17 cellular contexts compared by ENCODE assay signal in genomic region chr9:136361047-136361756, GRCh38. TPM values are rescaled to one million over a fixed set of nuclear protein-coding genes. Genes with fewer than 3 reads are reported as not detected.
DNase-seq lines count a peak whose midpoint lies in the region; ATAC-seq and TF ChIP-seq lines count a peak whose summit lies in the region.
"Had no signal": no experiment of that assay in that cellular context is flagged by ENCODE, and none has a peak within 500 bp of the region (broad histone marks: within the 10 kb centered on the region; RNA-seq: fewer than 3 reads in every experiment).

No MANE protein-coding gene starts in this region.

- H3K36me3 Mint-ChIP-seq in brain = no peaks in the 10 kb centered on the region
- H3K36me3 Mint-ChIP-seq in glutamatergic neuron (ENCODE audit: unreplicated experiment) = no peaks in the 10 kb centered on the region
- H3K36me3 Mint-ChIP-seq: activated naive CD8-positive, alpha-beta T cell treated with anti-CD3 and anti-CD28 coated beads, Interleukin-2, amount 10 ng/mL, durations not matched to agents 7 days and 5 days had no signal

- no peak for TF ChIP-seq EP300 in upper lobe of left lung (IDR thresholded peaks at IDR 0.05)

- H3K27ac ChIP-seq in heart left ventricle = peak overlapping the region in 11 of 12 donors; percentile 42 to 98 (median 92)
- H3K27ac ChIP-seq in lower lobe of right lung = peak overlapping the region; percentile 39
- peak overlapping the region in 3 of 4 donors; percentile 74 to 97 (median 91) for H3K27ac ChIP-seq in upper lobe of left lung
- H3K27ac ChIP-seq: A549 had no signal

- TF ChIP-seq POLR2A in heart left ventricle (IDR thresholded peaks at IDR 0.05) = no peak
- no peak for TF ChIP-seq POLR2A in upper lobe of left lung (IDR thresholded peaks at IDR 0.05)

- H3K4me3 ChIP-seq in heart left ventricle (no peak overlapping the region), lower lobe of right lung (no peak overlapping the region), upper lobe of left lung (no peak overlapping the region)
- H3K4me3 ChIP-seq: A549 had no signal

- ATAC-seq in heart left ventricle (no peak), Right ventricle myocardium inferior (no peak), lower lobe of right lung (no peak), upper lobe of left lung (ENCODE audit: low FRiP score in 2 of 2) (no peak), HG03025 (IDR thresholded peaks at IDR 0.05; ENCODE audit: low FRiP score, unreplicated experiment) (no peak), HG03521 (IDR thresholded peaks at IDR 0.05; ENCODE audit: unreplicated experiment) (no peak)
- ATAC-seq: A549 had no signal

- H3K36me3 ChIP-seq in heart left ventricle = peaks cover 0 to 20% (median 8%) of the 10 kb centered on the region in 9 donors
- peaks cover 10% of the 10 kb centered on the region for H3K36me3 ChIP-seq in lower lobe of right lung
- peaks cover 0 to 20% (median 11%) of the 10 kb centered on the region in 4 donors for H3K36me3 ChIP-seq in upper lobe of left lung

- H3K4me3 Mint-ChIP-seq in brain = peak overlapping the region in 1 of 5 experiments; percentile 24
- no peak overlapping the region for H3K4me3 Mint-ChIP-seq in glutamatergic neuron (ENCODE audit: unreplicated experiment)
- H3K4me3 Mint-ChIP-seq: activated naive CD8-positive, alpha-beta T cell treated with anti-CD3 and anti-CD28 coated beads, Interleukin-2, amount 10 ng/mL, durations not matched to agents 7 days and 5 days; stimulated activated naive CD8-positive, alpha-beta T cell treated with anti-CD3 and anti-CD28 coated beads, Interleukin-15, Interleukin-2, amounts not matched to agents 100 ng/mL and 50 ng/mL, for 24 hours had no signal

- no peak for TF ChIP-seq CTCF in heart left ventricle (IDR thresholded peaks at IDR 0.05)
- TF ChIP-seq CTCF in brain (conservative IDR thresholded peaks at IDR 0.05) = no peak
- no peak for TF ChIP-seq CTCF in lower lobe of right lung (IDR thresholded peaks at IDR 0.05)
- no peak for TF ChIP-seq CTCF in upper lobe of left lung (IDR thresholded peaks at IDR 0.05)
- no peak for TF ChIP-seq CTCF in glutamatergic neuron (IDR thresholded peaks at IDR 0.05; ENCODE audit: partially characterized antibody, unreplicated experiment)

- DNase-seq in heart left ventricle = no peak
- DNase-seq in Right ventricle myocardium inferior (ENCODE audit: missing footprints) = no peak
- no peak for DNase-seq in lower lobe of right lung
- no peak for DNase-seq in upper lobe of left lung
- no peak for DNase-seq in glutamatergic neuron
- DNase-seq: activated CD4-positive, alpha-beta T cell treated with anti-CD3 and anti-CD28 coated beads for 48 hours; activated naive CD8-positive, alpha-beta T cell treated with anti-CD3 and anti-CD28 coated beads, Interleukin-2, amount 10 ng/mL, durations not matched to agents 7 days and 5 days; activated T-cell treated with anti-CD3 and anti-CD28 coated beads for 4 hours; cortex of kidney; DMS53; NCI-H2107; NCI-H774 had no signal

- H3K27me3 Mint-ChIP-seq in brain (no peaks in the 10 kb centered on the region), glutamatergic neuron (ENCODE audit: unreplicated experiment) (peaks cover 11% of the 10 kb centered on the region)
- H3K27me3 Mint-ChIP-seq: activated naive CD8-positive, alpha-beta T cell treated with anti-CD3 and anti-CD28 coated beads, Interleukin-2, amount 10 ng/mL, durations not matched to agents 7 days and 5 days; stimulated activated naive CD8-positive, alpha-beta T cell treated with anti-CD3 and anti-CD28 coated beads, Interleukin-15, Interleukin-2, amounts not matched to agents 100 ng/mL and 50 ng/mL, for 24 hours had no signal

- intact Hi-C loops in heart left ventricle (cut with DNase I) (no loop called here), Right ventricle myocardium inferior (cut with DNase I) (no loop called here), lower lobe of right lung (cut with DNase I) (no loop called here)

- H3K9me3 ChIP-seq in heart left ventricle = no peaks in the 10 kb centered on the region
- H3K9me3 ChIP-seq in lower lobe of right lung = no peaks in the 10 kb centered on the region
- no peaks in the 10 kb centered on the region for H3K9me3 ChIP-seq in upper lobe of left lung
- H3K9me3 ChIP-seq: A549 had no signal

- WGBS in heart left ventricle, 4 donors = 76 to 88% (median 80%) methylated on average over 38 to 43 of the region's 43 CpGs
- 82 to 84% methylated on average over 30 to 43 of the region's 43 CpGs for WGBS in upper lobe of left lung, 2 donors

- H3K9me3 Mint-ChIP-seq in brain (no peaks in the 10 kb centered on the region), glutamatergic neuron (ENCODE audit: unreplicated experiment) (peaks cover 10% of the 10 kb centered on the region)
- H3K9me3 Mint-ChIP-seq: activated naive CD8-positive, alpha-beta T cell treated with anti-CD3 and anti-CD28 coated beads, Interleukin-2, amount 10 ng/mL, durations not matched to agents 7 days and 5 days; stimulated activated naive CD8-positive, alpha-beta T cell treated with anti-CD3 and anti-CD28 coated beads, Interleukin-15, Interleukin-2, amounts not matched to agents 100 ng/mL and 50 ng/mL, for 24 hours had no signal

- H3K27ac Mint-ChIP-seq in brain (peak overlapping the region in 4 of 5 experiments; percentile 51 to 86 (median 82)), glutamatergic neuron (ENCODE audit: unreplicated experiment) (no peak overlapping the region)
- H3K27ac Mint-ChIP-seq: activated naive CD8-positive, alpha-beta T cell treated with anti-CD3 and anti-CD28 coated beads, Interleukin-2, amount 10 ng/mL, durations not matched to agents 7 days and 5 days; stimulated activated naive CD8-positive, alpha-beta T cell treated with anti-CD3 and anti-CD28 coated beads, Interleukin-15, Interleukin-2, amounts not matched to agents 100 ng/mL and 50 ng/mL, for 24 hours had no signal

- H3K4me1 Mint-ChIP-seq in brain (peaks cover 6% of the 10 kb centered on the region), glutamatergic neuron (ENCODE audit: low read depth, unreplicated experiment) (peaks cover 4% of the 10 kb centered on the region)

- H3K4me1 ChIP-seq in heart left ventricle (peaks cover 3 to 36% (median 22%) of the 10 kb centered on the region in 12 donors), lower lobe of right lung (peaks cover 28% of the 10 kb centered on the region), upper lobe of left lung (peaks cover 22 to 34% (median 28%) of the 10 kb centered on the region in 4 donors)

- H3K27me3 ChIP-seq in heart left ventricle = no peaks in the 10 kb centered on the region
- no peaks in the 10 kb centered on the region for H3K27me3 ChIP-seq in lower lobe of right lung (ENCODE audit: low read depth)
- no peaks in the 10 kb centered on the region for H3K27me3 ChIP-seq in upper lobe of left lung

RNA-seq across cellular contexts. Expression of gene DNLZ, which starts 2.3 kb away (rescaled TPM):
- total RNA-seq in heart left ventricle = 10 to 100 TPM; 21.3 to 67.8 (median 33.6) TPM
- polyA plus RNA-seq in heart left ventricle = 10 to 100 TPM; 22.6 to 36.8 TPM
- 40.6 TPM for total RNA-seq in Right ventricle myocardium inferior
- polyA plus RNA-seq in brain (ENCODE audit: insufficient read depth, low read depth, low replicate concordance) = 33.5 TPM
- total RNA-seq in lower lobe of right lung = 12.9 TPM
- total RNA-seq in upper lobe of left lung = 10 to 100 TPM in 5 of 6 donors, 1 to 10 TPM in 1; 5.2 to 35.9 (median 19.4) TPM
- total RNA-seq in glutamatergic neuron (ENCODE audit: unreplicated experiment) = 16.5 TPM

RNA-seq across cellular contexts. Expression of gene CARD9, which starts 12.3 kb away (rescaled TPM):
- 1 to 10 TPM in 2 of 9 donors, under 1 TPM in 7; 0.30 to 7.1 (median 0.77) TPM for total RNA-seq in heart left ventricle
- under 1 TPM; 0.69 to 1.00 TPM for polyA plus RNA-seq in heart left ventricle
- total RNA-seq in Right ventricle myocardium inferior = 1.4 TPM
- polyA plus RNA-seq in brain (ENCODE audit: insufficient read depth, low read depth, low replicate concordance) = 0.58 TPM
- 15.0 TPM for total RNA-seq in lower lobe of right lung
- 10 to 100 TPM in 5 of 6 donors, 1 to 10 TPM in 1; 3.5 to 30.4 (median 16.8) TPM for total RNA-seq in upper lobe of left lung
- total RNA-seq in glutamatergic neuron (ENCODE audit: unreplicated experiment) = 4.1 TPM

RNA-seq across cellular contexts. Expression of gene GPSM1, which starts 33.9 kb away (rescaled TPM):
- total RNA-seq in heart left ventricle (10 to 100 TPM; 24.1 to 52.0 (median 31.7) TPM), Right ventricle myocardium inferior (48.6 TPM), lower lobe of right lung (19.2 TPM), upper lobe of left lung (10 to 100 TPM; 10.0 to 78.6 (median 24.2) TPM), glutamatergic neuron (ENCODE audit: unreplicated experiment) (140 TPM)
- polyA plus RNA-seq in heart left ventricle (10 to 100 TPM; 31.5 to 80.2 TPM), brain (ENCODE audit: insufficient read depth, low read depth, low replicate concordance) (83.8 TPM)

RNA-seq across cellular contexts. Expression of gene SNAPC4, which starts 38.8 kb away (rescaled TPM):
- total RNA-seq in heart left ventricle = 1 to 10 TPM; 3.1 to 7.8 (median 4.5) TPM
- polyA plus RNA-seq in heart left ventricle = 1 to 10 TPM; 4.0 to 4.3 TPM
- 4.0 TPM for total RNA-seq in Right ventricle myocardium inferior
- polyA plus RNA-seq in brain (ENCODE audit: insufficient read depth, low read depth, low replicate concordance) = 9.4 TPM
- total RNA-seq in lower lobe of right lung = 7.4 TPM
- total RNA-seq in upper lobe of left lung = 10 to 100 TPM in 3 of 6 donors, 1 to 10 TPM in 3; 7.8 to 35.6 (median 13.2) TPM
- 22.9 TPM for total RNA-seq in glutamatergic neuron (ENCODE audit: unreplicated experiment)

RNA-seq across cellular contexts. Expression of gene ENTR1, which starts 49.2 kb away (rescaled TPM):
- total RNA-seq in heart left ventricle (10 to 100 TPM; 12.4 to 26.6 (median 18.4) TPM), Right ventricle myocardium inferior (23.7 TPM), lower lobe of right lung (34.3 TPM), upper lobe of left lung (100 to 1,000 TPM in 1 of 6 donors, 10 to 100 TPM in 5; 29.6 to 128 (median 40.0) TPM), glutamatergic neuron (ENCODE audit: unreplicated experiment) (61.2 TPM)
- polyA plus RNA-seq in heart left ventricle (10 to 100 TPM; 11.8 to 27.7 TPM), brain (ENCODE audit: insufficient read depth, low read depth, low replicate concordance) (27.2 TPM)

Comparison
In these comparisons a context has a peak if more than half of its experiments do, and no peak if none do; other contexts are left out.
1. H3K27ac ChIP-seq: peak in every context shown above with its lines; median percentile 92 in heart left ventricle; 91 in upper lobe of left lung; 39 in lower lobe of right lung.